14 cellular contexts compared by ENCODE assay signal in genomic region chr2:133887676-133888040, GRCh38.
A peak's percentile ranks its signal among the peaks of the same experiment; 100 is the strongest.
DNase-seq lines count a peak whose midpoint lies in the region; ATAC-seq and TF ChIP-seq lines count a peak whose summit lies in the region.
"Had no signal": no experiment of that assay in that cellular context is flagged by ENCODE, and none has a peak within 500 bp of the region (broad histone marks: within the 10 kb centered on the region; RNA-seq: fewer than 3 reads in every experiment).

No MANE protein-coding gene starts in this region.

- H3K27ac ChIP-seq in VCaP (peak overlapping the region; percentile 34), fibroblast of lung (ENCODE audit: insufficient read depth, low read length) (peak overlapping the region; percentile 33)
- H3K27ac ChIP-seq: A549; BLaER1 treated with 17β-estradiol and CSF1 and Interleukin-3, amounts not matched to agents 10 nM and 100 nM had no signal

- H3K4me1 Mint-ChIP-seq in HFFc6 (ENCODE audit: low read depth) (peaks cover 45% of the 10 kb centered on the region), type B pancreatic cell (ENCODE audit: unreplicated experiment) (peaks cover 7% of the 10 kb centered on the region)

- H3K4me3 ChIP-seq in fibroblast of lung (replicated peaks in 1 of 4; ENCODE audit: control extremely low read depth in 1 of 4, insufficient read depth in 1 of 4, low read depth in 3 of 4, low read length in 4 of 4) (no peak overlapping the region), mucosa of descending colon (no peak overlapping the region)
- H3K4me3 ChIP-seq: A549; BLaER1 treated with 17β-estradiol and CSF1 and Interleukin-3, amounts not matched to agents 10 nM and 100 nM; GM23338 had no signal

- no peaks in the 10 kb centered on the region for H3K36me3 ChIP-seq in fibroblast of lung (ENCODE audit: control insufficient read depth, insufficient read depth, low read length)
- no peaks in the 10 kb centered on the region for H3K36me3 ChIP-seq in mucosa of descending colon (ENCODE audit: low read depth)
- H3K36me3 ChIP-seq: BLaER1 treated with 17β-estradiol and CSF1 and Interleukin-3, amounts not matched to agents 10 nM and 100 nM had no signal

- H3K27me3 ChIP-seq in fibroblast of lung (ENCODE audit: control insufficient read depth, insufficient read depth, low read length), result no peaks in the 10 kb centered on the region
- H3K27me3 ChIP-seq: BLaER1 treated with 17β-estradiol and CSF1 and Interleukin-3, amounts not matched to agents 10 nM and 100 nM had no signal

- H3K9ac ChIP-seq in fibroblast of lung (ENCODE audit: insufficient read depth, low read length), result no peak overlapping the region
- H3K9ac ChIP-seq: BLaER1 treated with 17β-estradiol and CSF1 and Interleukin-3, amounts not matched to agents 10 nM and 100 nM had no signal

- H3K27ac Mint-ChIP-seq in HFFc6 (peak overlapping the region; percentile 79; the same call in 1 of the 2 replicates), type B pancreatic cell (peak overlapping the region; percentile 14)
- H3K27ac Mint-ChIP-seq: CD4-positive, CD25-positive, alpha-beta regulatory T cell; GM23338 had no signal

- no peak for ATAC-seq in mucosa of descending colon
- no peak for ATAC-seq in GM21786 (IDR thresholded peaks at IDR 0.05; ENCODE audit: unreplicated experiment)

- H2AFZ ChIP-seq in fibroblast of lung (ENCODE audit: low read length), result no peak overlapping the region
- H2AFZ ChIP-seq: GM23338 had no signal

- no peaks in the 10 kb centered on the region for H3K79me2 ChIP-seq in fibroblast of lung (ENCODE audit: control insufficient read depth, insufficient read depth, low read length)

- intact Hi-C loops in mucosa of descending colon (cut with DNase I, micrococcal nuclease), result no loop called here

- peaks cover 23% of the 10 kb centered on the region for H3K27me3 Mint-ChIP-seq in HFFc6 (ENCODE audit: insufficient read depth)
- H3K27me3 Mint-ChIP-seq in type B pancreatic cell, result peaks cover 20% of the 10 kb centered on the region

- H3K9me3 Mint-ChIP-seq in HFFc6 (no peaks in the 10 kb centered on the region), type B pancreatic cell (no peaks in the 10 kb centered on the region)
- H3K9me3 Mint-ChIP-seq: CD4-positive, CD25-positive, alpha-beta regulatory T cell had no signal

- no peak overlapping the region for H3K4me2 ChIP-seq in fibroblast of lung (ENCODE audit: extremely low read depth, insufficient read depth, low read length)
- H3K4me2 ChIP-seq: GM23338 had no signal

- H3K4me1 ChIP-seq in fibroblast of lung (ENCODE audit: control insufficient read depth, extremely low read depth, insufficient read depth, low read length) (peaks cover 8% of the 10 kb centered on the region), mucosa of descending colon (ENCODE audit: low read depth) (no peaks in the 10 kb centered on the region)

- TF ChIP-seq CTCF in HFFc6 (IDR thresholded peaks at IDR 0.05) (no peak), VCaP (conservative IDR thresholded peaks at IDR 0.05) (no peak), fibroblast of lung (conservative IDR thresholded peaks at IDR 0.05 in 1 of 2, IDR thresholded peaks at IDR 0.05 in 1 of 2; ENCODE audit: low read depth in 1 of 2, low read length in 2 of 2) (no peak), type B pancreatic cell (conservative IDR thresholded peaks at IDR 0.05) (no peak), mucosa of descending colon (IDR thresholded peaks at IDR 0.05) (no peak)

- no peaks in the 10 kb centered on the region for H4K20me1 ChIP-seq in fibroblast of lung (ENCODE audit: control insufficient read depth, extremely low read depth, insufficient read depth, low read length)
- H4K20me1 ChIP-seq: BLaER1 treated with 17β-estradiol and CSF1 and Interleukin-3, amounts not matched to agents 10 nM and 100 nM had no signal

- H3K36me3 Mint-ChIP-seq in HFFc6 (ENCODE audit: low read depth) (no peaks in the 10 kb centered on the region), type B pancreatic cell (no peaks in the 10 kb centered on the region)
- H3K36me3 Mint-ChIP-seq: CD4-positive, CD25-positive, alpha-beta regulatory T cell had no signal

- no peaks in the 10 kb centered on the region for H3K9me3 ChIP-seq in fibroblast of lung (ENCODE audit: control insufficient read depth, insufficient read depth, low read depth, low read length)
- H3K9me3 ChIP-seq in mucosa of descending colon, result no peaks in the 10 kb centered on the region
- H3K9me3 ChIP-seq: A549 had no signal

- H3K4me3 Mint-ChIP-seq in HFFc6 (no peak overlapping the region), type B pancreatic cell (no peak overlapping the region)
- H3K4me3 Mint-ChIP-seq: CD4-positive, CD25-positive, alpha-beta regulatory T cell; GM23338 had no signal

- no peak for DNase-seq in HFFc6
- DNase-seq in fibroblast of lung (ENCODE audit: low read depth in 2 of 2), result no peak
- no peak for DNase-seq in type B pancreatic cell (ENCODE audit: extremely low spot score, unreplicated experiment)
- no peak for DNase-seq in mucosa of descending colon
- DNase-seq in putamen (ENCODE audit: low spot score), result no peak
- DNase-seq: CD4-positive, CD25-positive, alpha-beta regulatory T cell; DMS53; GF-D8; H7 had no signal
